Comparison of ENCODE assay signal across 31 cellular contexts in genomic region chr7:112260941-112261340, GRCh38.
"Had no signal": no experiment of that assay in that cellular context is flagged by ENCODE, and none has a peak within 500 bp of the region (broad histone marks: within the 10 kb centered on the region; RNA-seq: fewer than 3 reads in every experiment).

No MANE protein-coding gene starts in this region.

- H3K4me1 ChIP-seq: breast epithelium had no signal

- H3K9me3 ChIP-seq: adrenal gland, body of pancreas, breast epithelium had no signal

- ATAC-seq: activated CD8-positive, alpha-beta T cell treated with anti-CD3 and anti-CD28 coated beads, Interleukin-2, amount 10 ng/mL, durations not matched to agents 7 days and 5 days; activated naive CD4-positive, alpha-beta T cell treated with anti-CD3 and anti-CD28 coated beads, Interleukin-2, amount 50 U/mL, for 72 hours; activated T-cell treated with anti-CD3 and anti-CD28 coated beads, Interleukin-2, amount 50 U/mL, for 4 hours; body of pancreas had no signal

- H2AFZ ChIP-seq: PC-9 had no signal

- H3K4me2 ChIP-seq: KMS-11, PC-9 had no signal

- H3K4me3 ChIP-seq: adrenal gland, body of pancreas, breast epithelium, PC-9 had no signal

- H3K9ac ChIP-seq: KMS-11 had no signal

- H3K36me3 ChIP-seq: adrenal gland, breast epithelium had no signal

- DNase-seq: activated CD4-positive, alpha-beta T cell treated with anti-CD3 and anti-CD28 coated beads, Interleukin-2, amount 10 ng/mL, durations not matched to agents 24 days and 14 days; activated CD4-positive, alpha-beta T cell treated with anti-CD3 and anti-CD28 coated beads, Interleukin-2, amount 50 U/mL, for 48 hours; activated CD8-positive, alpha-beta memory T cell treated with anti-CD3 and anti-CD28 coated beads, Interleukin-2, amount 50 U/mL, for 4 hours; activated CD8-positive, alpha-beta T cell treated with anti-CD3 and anti-CD28 coated beads, Interleukin-2, amount 10 ng/mL, durations not matched to agents 7 days and 5 days; activated gamma-delta T cell treated with Interleukin-2 at 50 U/mL for 16 hours; activated naive CD4-positive, alpha-beta T cell treated with anti-CD3 and anti-CD28 coated beads for 36 hours; activated T-cell treated with anti-CD3 and anti-CD28 coated beads for 4 hours; activated T-cell treated with anti-CD3 and anti-CD28 coated beads, Interleukin-2, amount 50 U/mL, for 4 hours; adrenal gland; body of pancreas; cerebellar nuclear complex; MM.1S; MV-4-11; NCI-H1092; NCI-H1436 treated with DMSO at 0.1 percent for 48 hours; NCI-H1694 treated with DMSO at 0.1 percent for 48 hours; NCI-H2029; NCI-H345; NCI-H524 treated with DMSO at 0.1 percent for 48 hours; NCI-H748 treated with DMSO at 0.1 percent for 48 hours; NK-92 treated with Interleukin-12 subunit alpha and Interleukin-12 subunit beta, amount 100 ng/mL, for 24 hours; PC-9; Right ventricle myocardium superior; SW 1271; T-helper 1 cell; T-helper 2 cell; T-helper 9 cell had no signal

- H3K27me3 ChIP-seq: adrenal gland, body of pancreas, breast epithelium had no signal

- H3K27ac ChIP-seq: adrenal gland, body of pancreas, breast epithelium, KMS-11, PC-9 had no signal

- FAIRE-seq: astrocyte had no signal
